1 cellular context compared by ENCODE assay signal in the genomic region with DNA sequence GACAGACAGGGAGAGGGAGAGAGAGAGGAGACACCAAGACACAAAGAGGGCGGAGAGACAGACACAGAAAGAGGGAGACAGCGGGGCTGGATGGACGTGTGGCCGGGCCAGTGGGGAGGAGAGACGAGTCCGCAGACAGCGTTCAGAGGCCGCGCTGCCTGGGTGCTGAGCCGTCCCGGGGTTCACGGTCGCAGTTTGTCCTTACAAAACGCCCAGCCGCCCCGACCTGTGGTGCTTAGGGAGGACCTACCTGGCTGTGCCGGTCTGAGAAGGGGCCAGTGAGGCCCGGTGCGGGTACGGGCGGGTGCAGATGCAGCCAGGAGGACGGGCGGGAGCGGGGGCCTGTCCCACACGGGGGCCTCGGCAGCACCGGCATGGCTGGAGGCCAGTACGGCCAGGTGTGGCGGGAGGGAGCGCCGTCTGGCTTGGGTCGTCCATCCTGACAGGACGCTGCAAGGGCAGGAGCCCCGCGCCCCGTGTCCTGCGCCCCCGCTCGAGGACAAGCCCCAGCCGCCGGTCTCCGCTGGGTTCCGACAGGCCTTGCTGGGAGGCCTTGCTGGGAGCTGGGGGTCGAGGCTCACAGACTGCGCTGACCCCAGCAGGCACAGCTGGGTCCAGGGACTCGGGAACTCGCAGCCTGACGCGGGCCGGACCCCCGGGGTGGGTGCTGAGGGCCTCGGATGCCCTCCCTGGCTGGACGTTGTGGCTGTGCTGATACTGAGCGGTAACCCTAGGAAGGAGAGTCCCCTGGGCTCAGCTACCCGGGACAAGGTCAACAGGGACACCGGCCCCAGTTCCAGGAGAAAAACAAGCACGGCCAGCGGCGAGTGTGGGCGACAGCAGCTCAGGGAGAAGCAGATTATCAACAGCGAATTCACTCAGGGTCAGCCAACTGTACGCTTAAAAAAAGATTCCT.
TF ChIP-seq lines count a peak whose summit lies in the region.

No MANE protein-coding gene starts in this region.

TF ChIP-seq in HepG2, 621 proteins besides CTCF, POLR2A, EP300 and RAD21 (continued from another document and continues in another):
- TF ChIP-seq REPIN1 (CRISPR knock-in tag; IDR thresholded peaks at IDR 0.05; ENCODE audit: borderline replicate concordance, low read depth) (no peak), CEBPB (IDR thresholded peaks at IDR 0.05; ENCODE audit: borderline replicate concordance, low read depth, low read length) (no peak), ZNF20 (CRISPR knock-in tag; IDR thresholded peaks at IDR 0.05) (peak; percentile 53; the same call in 1 of the 2 replicates), SRY (CRISPR knock-in tag; IDR thresholded peaks at IDR 0.05) (peak; percentile 27; the same call in 1 of the 2 replicates), GZF1 (CRISPR knock-in tag; IDR thresholded peaks at IDR 0.05) (peak; percentile 83), ZNF788 (CRISPR knock-in tag; IDR thresholded peaks at IDR 0.05; ENCODE audit: borderline replicate concordance) (peak; percentile 47; the same call in 1 of the 2 replicates), SAFB2 (CRISPR knock-in tag; IDR thresholded peaks at IDR 0.05; ENCODE audit: borderline replicate concordance, low read depth) (peak; percentile 30; the same call in 1 of the 2 replicates), ARHGAP35 (CRISPR knock-in tag; IDR thresholded peaks at IDR 0.05; ENCODE audit: borderline replicate concordance) (peak; percentile 77; the same call in 1 of the 2 replicates), FOSL1 (CRISPR knock-in tag; IDR thresholded peaks at IDR 0.05; ENCODE audit: borderline replicate concordance) (no peak), ZNF572 (CRISPR knock-in tag; IDR thresholded peaks at IDR 0.05) (no peak), NR3C1 (CRISPR knock-in tag; IDR thresholded peaks at IDR 0.05) (no peak), CAMTA2 (CRISPR knock-in tag; IDR thresholded peaks at IDR 0.05; ENCODE audit: borderline replicate concordance) (peak; percentile 86), NFRKB (IDR thresholded peaks at IDR 0.05) (no peak), PAWR (CRISPR knock-in tag; IDR thresholded peaks at IDR 0.05; ENCODE audit: borderline replicate concordance) (no peak; the same call in 1 of the 2 replicates), RFX5 (IDR thresholded peaks at IDR 0.05; ENCODE audit: low read depth, low read length) (no peak), NR2F1 (CRISPR knock-in tag; IDR thresholded peaks at IDR 0.05) (no peak), TBL1XR1 (IDR thresholded peaks at IDR 0.05; ENCODE audit: borderline replicate concordance, low read length, partially characterized antibody) (no peak), MED1 (CRISPR knock-in tag; IDR thresholded peaks at IDR 0.05) (no peak), KLF16 (CRISPR knock-in tag; IDR thresholded peaks at IDR 0.05) (no peak), ZNF333 (CRISPR knock-in tag; IDR thresholded peaks at IDR 0.05; ENCODE audit: borderline replicate concordance) (peak; percentile 93), CCAR2 (optimal IDR thresholded peaks at IDR 0.05; ENCODE audit: low read depth, low read length) (no peak), ZNF589 (CRISPR knock-in tag; conservative IDR thresholded peaks at IDR 0.05) (peak; percentile 42; the same call in 1 of the 2 replicates), RCOR2 (CRISPR knock-in tag; IDR thresholded peaks at IDR 0.05) (no peak), ZSCAN20 (CRISPR knock-in tag; IDR thresholded peaks at IDR 0.05; ENCODE audit: borderline replicate concordance) (no peak), ZNF629 (CRISPR knock-in tag; conservative IDR thresholded peaks at IDR 0.05) (no peak), MTA3 (CRISPR knock-in tag; IDR thresholded peaks at IDR 0.05) (no peak), ZNF747 (CRISPR knock-in tag; IDR thresholded peaks at IDR 0.05; ENCODE audit: borderline replicate concordance) (no peak), SALL2 (CRISPR knock-in tag; IDR thresholded peaks at IDR 0.05) (no peak), NFYC (CRISPR knock-in tag; IDR thresholded peaks at IDR 0.05) (0 out of 2 replicates have a peak, but pooled peaks have one; percentile 9)
- TF ChIP-seq, protein P1, sequence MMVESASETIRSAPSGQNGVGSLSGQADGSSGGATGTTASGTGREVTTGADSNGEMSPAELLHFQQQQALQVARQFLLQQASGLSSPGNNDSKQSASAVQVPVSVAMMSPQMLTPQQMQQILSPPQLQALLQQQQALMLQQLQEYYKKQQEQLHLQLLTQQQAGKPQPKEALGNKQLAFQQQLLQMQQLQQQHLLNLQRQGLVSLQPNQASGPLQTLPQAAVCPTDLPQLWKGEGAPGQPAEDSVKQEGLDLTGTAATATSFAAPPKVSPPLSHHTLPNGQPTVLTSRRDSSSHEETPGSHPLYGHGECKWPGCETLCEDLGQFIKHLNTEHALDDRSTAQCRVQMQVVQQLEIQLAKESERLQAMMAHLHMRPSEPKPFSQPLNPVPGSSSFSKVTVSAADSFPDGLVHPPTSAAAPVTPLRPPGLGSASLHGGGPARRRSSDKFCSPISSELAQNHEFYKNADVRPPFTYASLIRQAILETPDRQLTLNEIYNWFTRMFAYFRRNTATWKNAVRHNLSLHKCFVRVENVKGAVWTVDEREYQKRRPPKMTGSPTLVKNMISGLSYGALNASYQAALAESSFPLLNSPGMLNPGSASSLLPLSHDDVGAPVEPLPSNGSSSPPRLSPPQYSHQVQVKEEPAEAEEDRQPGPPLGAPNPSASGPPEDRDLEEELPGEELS (CRISPR knock-in tag; IDR thresholded peaks at IDR 0.05): no peak; the same call in 1 of the 2 replicates
- TF ChIP-seq, protein P2, sequence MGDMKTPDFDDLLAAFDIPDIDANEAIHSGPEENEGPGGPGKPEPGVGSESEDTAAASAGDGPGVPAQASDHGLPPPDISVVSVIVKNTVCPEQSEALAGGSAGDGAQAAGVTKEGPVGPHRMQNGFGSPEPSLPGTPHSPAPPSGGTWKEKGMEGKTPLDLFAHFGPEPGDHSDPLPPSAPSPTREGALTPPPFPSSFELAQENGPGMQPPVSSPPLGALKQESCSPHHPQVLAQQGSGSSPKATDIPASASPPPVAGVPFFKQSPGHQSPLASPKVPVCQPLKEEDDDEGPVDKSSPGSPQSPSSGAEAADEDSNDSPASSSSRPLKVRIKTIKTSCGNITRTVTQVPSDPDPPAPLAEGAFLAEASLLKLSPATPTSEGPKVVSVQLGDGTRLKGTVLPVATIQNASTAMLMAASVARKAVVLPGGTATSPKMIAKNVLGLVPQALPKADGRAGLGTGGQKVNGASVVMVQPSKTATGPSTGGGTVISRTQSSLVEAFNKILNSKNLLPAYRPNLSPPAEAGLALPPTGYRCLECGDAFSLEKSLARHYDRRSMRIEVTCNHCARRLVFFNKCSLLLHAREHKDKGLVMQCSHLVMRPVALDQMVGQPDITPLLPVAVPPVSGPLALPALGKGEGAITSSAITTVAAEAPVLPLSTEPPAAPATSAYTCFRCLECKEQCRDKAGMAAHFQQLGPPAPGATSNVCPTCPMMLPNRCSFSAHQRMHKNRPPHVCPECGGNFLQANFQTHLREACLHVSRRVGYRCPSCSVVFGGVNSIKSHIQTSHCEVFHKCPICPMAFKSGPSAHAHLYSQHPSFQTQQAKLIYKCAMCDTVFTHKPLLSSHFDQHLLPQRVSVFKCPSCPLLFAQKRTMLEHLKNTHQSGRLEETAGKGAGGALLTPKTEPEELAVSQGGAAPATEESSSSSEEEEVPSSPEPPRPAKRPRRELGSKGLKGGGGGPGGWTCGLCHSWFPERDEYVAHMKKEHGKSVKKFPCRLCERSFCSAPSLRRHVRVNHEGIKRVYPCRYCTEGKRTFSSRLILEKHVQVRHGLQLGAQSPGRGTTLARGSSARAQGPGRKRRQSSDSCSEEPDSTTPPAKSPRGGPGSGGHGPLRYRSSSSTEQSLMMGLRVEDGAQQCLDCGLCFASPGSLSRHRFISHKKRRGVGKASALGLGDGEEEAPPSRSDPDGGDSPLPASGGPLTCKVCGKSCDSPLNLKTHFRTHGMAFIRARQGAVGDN (CRISPR knock-in tag; IDR thresholded peaks at IDR 0.05): peak; percentile 96
- TF ChIP-seq, protein P3, sequence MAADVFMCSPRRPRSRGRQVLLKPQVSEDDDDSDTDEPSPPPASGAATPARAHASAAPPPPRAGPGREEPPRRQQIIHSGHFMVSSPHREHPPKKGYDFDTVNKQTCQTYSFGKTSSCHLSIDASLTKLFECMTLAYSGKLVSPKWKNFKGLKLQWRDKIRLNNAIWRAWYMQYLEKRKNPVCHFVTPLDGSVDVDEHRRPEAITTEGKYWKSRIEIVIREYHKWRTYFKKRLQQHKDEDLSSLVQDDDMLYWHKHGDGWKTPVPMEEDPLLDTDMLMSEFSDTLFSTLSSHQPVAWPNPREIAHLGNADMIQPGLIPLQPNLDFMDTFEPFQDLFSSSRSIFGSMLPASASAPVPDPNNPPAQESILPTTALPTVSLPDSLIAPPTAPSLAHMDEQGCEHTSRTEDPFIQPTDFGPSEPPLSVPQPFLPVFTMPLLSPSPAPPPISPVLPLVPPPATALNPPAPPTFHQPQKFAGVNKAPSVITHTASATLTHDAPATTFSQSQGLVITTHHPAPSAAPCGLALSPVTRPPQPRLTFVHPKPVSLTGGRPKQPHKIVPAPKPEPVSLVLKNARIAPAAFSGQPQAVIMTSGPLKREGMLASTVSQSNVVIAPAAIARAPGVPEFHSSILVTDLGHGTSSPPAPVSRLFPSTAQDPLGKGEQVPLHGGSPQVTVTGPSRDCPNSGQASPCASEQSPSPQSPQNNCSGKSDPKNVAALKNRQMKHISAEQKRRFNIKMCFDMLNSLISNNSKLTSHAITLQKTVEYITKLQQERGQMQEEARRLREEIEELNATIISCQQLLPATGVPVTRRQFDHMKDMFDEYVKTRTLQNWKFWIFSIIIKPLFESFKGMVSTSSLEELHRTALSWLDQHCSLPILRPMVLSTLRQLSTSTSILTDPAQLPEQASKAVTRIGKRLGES (CRISPR knock-in tag; IDR thresholded peaks at IDR 0.05; ENCODE audit: borderline replicate concordance): no peak
- TF ChIP-seq, protein P4, sequence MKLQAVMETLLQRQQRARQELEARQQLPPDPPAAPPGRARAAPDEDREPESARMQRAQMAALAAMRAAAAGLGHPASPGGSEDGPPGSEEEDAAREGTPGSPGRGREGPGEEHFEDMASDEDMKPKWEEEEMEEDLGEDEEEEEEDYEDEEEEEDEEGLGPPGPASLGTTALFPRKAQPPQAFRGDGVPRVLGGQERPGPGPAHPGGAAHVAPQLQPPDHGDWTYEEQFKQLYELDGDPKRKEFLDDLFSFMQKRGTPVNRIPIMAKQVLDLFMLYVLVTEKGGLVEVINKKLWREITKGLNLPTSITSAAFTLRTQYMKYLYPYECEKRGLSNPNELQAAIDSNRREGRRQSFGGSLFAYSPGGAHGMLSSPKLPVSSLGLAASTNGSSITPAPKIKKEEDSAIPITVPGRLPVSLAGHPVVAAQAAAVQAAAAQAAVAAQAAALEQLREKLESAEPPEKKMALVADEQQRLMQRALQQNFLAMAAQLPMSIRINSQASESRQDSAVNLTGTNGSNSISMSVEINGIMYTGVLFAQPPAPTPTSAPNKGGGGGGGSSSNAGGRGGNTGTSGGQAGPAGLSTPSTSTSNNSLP (IDR thresholded peaks at IDR 0.05; ENCODE audit: low read depth, low read length): no peak
- TF ChIP-seq, protein P5, sequence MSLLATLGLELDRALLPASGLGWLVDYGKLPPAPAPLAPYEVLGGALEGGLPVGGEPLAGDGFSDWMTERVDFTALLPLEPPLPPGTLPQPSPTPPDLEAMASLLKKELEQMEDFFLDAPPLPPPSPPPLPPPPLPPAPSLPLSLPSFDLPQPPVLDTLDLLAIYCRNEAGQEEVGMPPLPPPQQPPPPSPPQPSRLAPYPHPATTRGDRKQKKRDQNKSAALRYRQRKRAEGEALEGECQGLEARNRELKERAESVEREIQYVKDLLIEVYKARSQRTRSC (CRISPR knock-in tag; IDR thresholded peaks at IDR 0.05; ENCODE audit: low read depth): no peak
- TF ChIP-seq, protein P6, sequence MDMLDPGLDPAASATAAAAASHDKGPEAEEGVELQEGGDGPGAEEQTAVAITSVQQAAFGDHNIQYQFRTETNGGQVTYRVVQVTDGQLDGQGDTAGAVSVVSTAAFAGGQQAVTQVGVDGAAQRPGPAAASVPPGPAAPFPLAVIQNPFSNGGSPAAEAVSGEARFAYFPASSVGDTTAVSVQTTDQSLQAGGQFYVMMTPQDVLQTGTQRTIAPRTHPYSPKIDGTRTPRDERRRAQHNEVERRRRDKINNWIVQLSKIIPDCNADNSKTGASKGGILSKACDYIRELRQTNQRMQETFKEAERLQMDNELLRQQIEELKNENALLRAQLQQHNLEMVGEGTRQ (IDR thresholded peaks at IDR 0.05; ENCODE audit: low read depth, low read length): no peak
- TF ChIP-seq, protein P6 (CRISPR knock-in tag; IDR thresholded peaks at IDR 0.05; ENCODE audit: borderline replicate concordance): no peak
- TF ChIP-seq, protein P7, sequence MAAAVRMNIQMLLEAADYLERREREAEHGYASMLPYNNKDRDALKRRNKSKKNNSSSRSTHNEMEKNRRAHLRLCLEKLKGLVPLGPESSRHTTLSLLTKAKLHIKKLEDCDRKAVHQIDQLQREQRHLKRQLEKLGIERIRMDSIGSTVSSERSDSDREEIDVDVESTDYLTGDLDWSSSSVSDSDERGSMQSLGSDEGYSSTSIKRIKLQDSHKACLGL (CRISPR knock-in tag; IDR thresholded peaks at IDR 0.05): peak; percentile 81
- TF ChIP-seq, protein P8, sequence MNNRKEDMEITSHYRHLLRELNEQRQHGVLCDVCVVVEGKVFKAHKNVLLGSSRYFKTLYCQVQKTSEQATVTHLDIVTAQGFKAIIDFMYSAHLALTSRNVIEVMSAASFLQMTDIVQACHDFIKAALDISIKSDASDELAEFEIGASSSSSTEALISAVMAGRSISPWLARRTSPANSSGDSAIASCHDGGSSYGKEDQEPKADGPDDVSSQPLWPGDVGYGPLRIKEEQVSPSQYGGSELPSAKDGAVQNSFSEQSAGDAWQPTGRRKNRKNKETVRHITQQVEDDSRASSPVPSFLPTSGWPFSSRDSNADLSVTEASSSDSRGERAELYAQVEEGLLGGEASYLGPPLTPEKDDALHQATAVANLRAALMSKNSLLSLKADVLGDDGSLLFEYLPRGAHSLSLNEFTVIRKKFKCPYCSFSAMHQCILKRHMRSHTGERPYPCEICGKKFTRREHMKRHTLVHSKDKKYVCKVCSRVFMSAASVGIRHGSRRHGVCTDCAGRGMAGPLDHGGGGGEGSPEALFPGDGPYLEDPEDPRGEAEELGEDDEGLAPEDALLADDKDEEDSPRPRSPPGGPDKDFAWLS (CRISPR knock-in tag; IDR thresholded peaks at IDR 0.05; ENCODE audit: borderline replicate concordance): 0 out of 2 replicates have a peak, but pooled peaks have one; percentile 29
- TF ChIP-seq, protein P9, sequence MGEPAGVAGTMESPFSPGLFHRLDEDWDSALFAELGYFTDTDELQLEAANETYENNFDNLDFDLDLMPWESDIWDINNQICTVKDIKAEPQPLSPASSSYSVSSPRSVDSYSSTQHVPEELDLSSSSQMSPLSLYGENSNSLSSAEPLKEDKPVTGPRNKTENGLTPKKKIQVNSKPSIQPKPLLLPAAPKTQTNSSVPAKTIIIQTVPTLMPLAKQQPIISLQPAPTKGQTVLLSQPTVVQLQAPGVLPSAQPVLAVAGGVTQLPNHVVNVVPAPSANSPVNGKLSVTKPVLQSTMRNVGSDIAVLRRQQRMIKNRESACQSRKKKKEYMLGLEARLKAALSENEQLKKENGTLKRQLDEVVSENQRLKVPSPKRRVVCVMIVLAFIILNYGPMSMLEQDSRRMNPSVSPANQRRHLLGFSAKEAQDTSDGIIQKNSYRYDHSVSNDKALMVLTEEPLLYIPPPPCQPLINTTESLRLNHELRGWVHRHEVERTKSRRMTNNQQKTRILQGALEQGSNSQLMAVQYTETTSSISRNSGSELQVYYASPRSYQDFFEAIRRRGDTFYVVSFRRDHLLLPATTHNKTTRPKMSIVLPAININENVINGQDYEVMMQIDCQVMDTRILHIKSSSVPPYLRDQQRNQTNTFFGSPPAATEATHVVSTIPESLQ (CRISPR knock-in tag; conservative IDR thresholded peaks at IDR 0.05): no peak
